Comparison of ENCODE assay signal across 22 cellular contexts in the genomic region with DNA sequence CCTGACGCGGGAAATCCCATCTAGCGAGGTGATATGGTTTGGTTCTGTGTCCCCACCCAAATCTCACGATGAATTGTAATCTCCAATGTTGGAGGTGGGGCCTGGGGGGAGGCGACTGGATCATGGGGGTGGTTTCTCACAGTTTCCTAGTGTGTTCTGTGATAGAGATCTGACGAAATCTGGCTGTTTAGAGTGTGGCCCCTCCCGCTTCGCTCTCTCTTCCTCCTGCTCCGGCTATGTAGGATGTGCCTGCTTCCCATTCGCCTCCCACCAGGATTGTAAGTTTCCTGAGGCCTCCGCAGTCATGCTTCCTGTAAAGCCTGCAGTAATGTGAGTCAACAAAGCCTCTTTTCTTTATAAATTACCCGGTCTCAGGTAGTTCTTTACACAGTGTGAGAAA. TPM values are rescaled to one million over a fixed set of nuclear protein-coding genes. Genes with fewer than 3 reads are reported as not detected.
DNase-seq lines count a peak whose midpoint lies in the region; ATAC-seq and TF ChIP-seq lines count a peak whose summit lies in the region.
"Had no signal": no experiment of that assay in that cellular context is flagged by ENCODE, and none has a peak within 500 bp of the region (broad histone marks: within the 10 kb centered on the region; RNA-seq: fewer than 3 reads in every experiment).

No MANE protein-coding gene starts in this region.

- H3K4me3 Mint-ChIP-seq in glutamatergic neuron (ENCODE audit: unreplicated experiment), result no peak overlapping the region
- H3K4me3 Mint-ChIP-seq: CD4-positive, alpha-beta T cell had no signal

- H3K27ac ChIP-seq in 22Rv1, result peak overlapping the region; percentile 36; the same call in 1 of the 2 replicates

- H3K4me1 Mint-ChIP-seq in glutamatergic neuron (ENCODE audit: low read depth, unreplicated experiment), result no peaks in the 10 kb centered on the region

- peaks cover 5% of the 10 kb centered on the region for H3K27me3 Mint-ChIP-seq in glutamatergic neuron (ENCODE audit: unreplicated experiment)
- H3K27me3 Mint-ChIP-seq: CD4-positive, alpha-beta T cell had no signal

- H3K27ac Mint-ChIP-seq in glutamatergic neuron (ENCODE audit: unreplicated experiment), result no peak overlapping the region
- H3K27ac Mint-ChIP-seq: CD4-positive, alpha-beta T cell had no signal

- H3K36me3 Mint-ChIP-seq in glutamatergic neuron (ENCODE audit: unreplicated experiment), result peaks cover 12% of the 10 kb centered on the region

- ATAC-seq in left colon (peak; percentile 78), GM19328 (IDR thresholded peaks at IDR 0.05; ENCODE audit: unreplicated experiment) (no peak), GM18511 (IDR thresholded peaks at IDR 0.05; ENCODE audit: unreplicated experiment) (no peak)
- ATAC-seq: GM12878 had no signal

- no peak for TF ChIP-seq CTCF in 22Rv1 (IDR thresholded peaks at IDR 0.05)
- no peak for TF ChIP-seq CTCF in glutamatergic neuron (IDR thresholded peaks at IDR 0.05; ENCODE audit: partially characterized antibody, unreplicated experiment)

- peaks cover 3% of the 10 kb centered on the region for H3K9me3 Mint-ChIP-seq in glutamatergic neuron (ENCODE audit: unreplicated experiment)
- H3K9me3 Mint-ChIP-seq: CD4-positive, alpha-beta T cell had no signal

- intact Hi-C loops in left colon (cut with DNase I, micrococcal nuclease), result no loop called here

- peak; percentile 27 for DNase-seq in COLO668 (lab: John Stamatoyannopoulos, UW; ENCODE audit: unreplicated experiment)
- peak; percentile 31 for DNase-seq in UCSD-AML1 (lab: John Stamatoyannopoulos, UW; ENCODE audit: unreplicated experiment)
- peak; percentile 35 to 37 for DNase-seq in left colon
- DNase-seq in glutamatergic neuron, result no peak
- no peak for DNase-seq in NCI-H2227 (lab: John Stamatoyannopoulos, UW; ENCODE audit: unreplicated experiment)
- DNase-seq: CD4-positive, alpha-beta T cell; DND-41; Kasumi-1; NCI-H1436; NCI-H2029; NCI-H2171 treated with DMSO at 0.1 percent for 48 hours; NCI-H82; OCI-M1; Right ventricle myocardium superior had no signal

RNA-seq across cellular contexts. Expression of gene IFT140, which starts 31.6 kb away (rescaled TPM):
- total RNA-seq in left colon (10 to 100 TPM; 13.3 to 16.3 TPM), glutamatergic neuron (ENCODE audit: unreplicated experiment) (33.4 TPM)

RNA-seq across cellular contexts. Expression of gene CRAMP1, which starts 31.9 kb away (rescaled TPM):
- 10 to 100 TPM; 16.4 to 16.6 TPM for total RNA-seq in left colon
- total RNA-seq in glutamatergic neuron (ENCODE audit: unreplicated experiment), result 52.4 TPM

RNA-seq across cellular contexts. Expression of gene TMEM204, which starts 46.8 kb away (rescaled TPM):
- total RNA-seq in left colon (1 to 10 TPM; 2.6 to 4.9 TPM), glutamatergic neuron (ENCODE audit: unreplicated experiment) (0.22 TPM)
- total RNA-seq: H4, MCF 10A, NCI-H460, SK-MEL-5 had no signal

Comparison
In these comparisons a context has a peak if more than half of its experiments do, and no peak if none do; other contexts are left out.
1. DNase-seq: peak in COLO668 (single experiment), UCSD-AML1 (single experiment) and left colon (2 of 2); none in glutamatergic neuron (single experiment) and NCI-H2227 (single experiment).